Comparison of ENCODE assay signal across 8 cellular contexts in the genomic region with DNA sequence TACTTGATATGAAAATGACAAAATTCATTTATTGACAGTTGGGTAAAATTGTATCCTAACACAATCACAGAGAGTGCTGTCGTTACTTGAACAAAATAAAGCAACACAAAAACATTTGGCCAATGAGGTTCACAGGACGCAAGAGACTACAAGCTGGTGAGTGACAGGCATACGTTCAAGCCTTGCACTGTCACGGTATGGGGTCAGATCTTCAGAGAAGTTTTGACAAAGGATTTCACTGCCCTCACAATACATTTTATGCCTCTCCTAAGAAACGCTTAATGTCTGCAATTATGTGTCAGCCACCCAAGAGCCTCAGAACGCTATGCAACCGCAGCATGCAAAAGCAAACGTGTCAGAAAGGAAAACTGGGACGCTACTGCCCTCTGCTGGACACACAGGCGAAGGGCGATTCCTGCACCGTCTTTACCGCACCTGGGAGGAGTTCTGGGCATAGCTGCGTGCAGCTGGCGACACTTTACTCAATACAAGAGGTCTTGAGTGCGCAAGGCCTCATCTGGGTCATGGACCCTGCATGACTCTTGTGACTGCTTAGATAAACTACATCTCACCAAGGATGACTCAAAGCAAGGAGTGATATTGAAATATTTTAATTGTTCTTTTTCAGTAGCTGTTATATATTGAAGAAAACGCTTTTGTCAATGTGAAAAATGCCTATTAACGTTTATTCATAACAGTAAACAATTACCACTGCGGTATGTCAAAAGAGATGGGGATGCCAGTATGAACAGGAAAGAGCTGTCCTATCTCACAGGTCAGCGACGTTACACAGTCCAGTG.
A peak's percentile ranks its signal among the peaks of the same experiment; 100 is the strongest.
DNase-seq lines count a peak whose midpoint lies in the region; ATAC-seq, FAIRE-seq and TF ChIP-seq lines count a peak whose summit lies in the region.

No MANE protein-coding gene starts in this region.

- 18 to 21% methylated on average over 21 of the region's 21 CpGs for WGBS in pancreas, 2 donors

- TF ChIP-seq POLR2A in uterus (IDR thresholded peaks at IDR 0.05) = no peak

- H3K9me3 Mint-ChIP-seq in activated T-helper 2 cell treated with anti-CD3 and anti-CD28 coated beads, Interferon-gamma antibody, Interleukin-2, Interleukin-4, amounts not matched to agents 10 μg/mL and 5 μg/mL and 100 μg/mL, durations not matched to agents 14 hours and 24 hours and 36 hours = no peaks in the 10 kb centered on the region

- H3K4me3 ChIP-seq in Panc1 (ENCODE audit: low read depth in 2 of 2, low read length in 2 of 2) (no peak overlapping the region), pancreas (no peak overlapping the region), uterus (no peak overlapping the region)

- H3K27me3 Mint-ChIP-seq in activated T-helper 2 cell treated with anti-CD3 and anti-CD28 coated beads, Interferon-gamma antibody, Interleukin-2, Interleukin-4, amounts not matched to agents 10 μg/mL and 5 μg/mL and 100 μg/mL, durations not matched to agents 14 hours and 24 hours and 36 hours (ENCODE audit: low read depth) = no peaks in the 10 kb centered on the region

- FAIRE-seq in pancreas (lab: Jason Lieb, UNC) = no peak

- no peaks in the 10 kb centered on the region for H3K27me3 ChIP-seq in Panc1 (ENCODE audit: control insufficient read depth, insufficient read depth, low read length)
- H3K27me3 ChIP-seq in pancreas = no peaks in the 10 kb centered on the region
- H3K27me3 ChIP-seq in uterus = no peaks in the 10 kb centered on the region

- DNase-seq in GDM1 (lab: John Stamatoyannopoulos, UW) = peak; percentile 30
- DNase-seq in HuH-7.5 (ENCODE audit: low spot score) = peak; percentile 20
- DNase-seq in Panc1 (ENCODE audit: low read depth, low spot score) = peak; percentile 55
- DNase-seq in activated T-helper 2 cell treated with anti-CD3 and anti-CD28 coated beads, Interferon-gamma antibody, Interleukin-2, Interleukin-4, amounts not matched to agents 10 μg/mL and 5 μg/mL and 100 μg/mL, durations not matched to agents 14 hours and 24 hours and 36 hours (ENCODE audit: low spot score) = peak; percentile 46
- DNase-seq in foreskin melanocyte = peak; percentile 64
- peak; percentile 41 to 87 (median 76) for DNase-seq in pancreas
- DNase-seq in uterus = peak in 1 of 2 donors; percentile 40

- no peaks in the 10 kb centered on the region for H3K36me3 Mint-ChIP-seq in activated T-helper 2 cell treated with anti-CD3 and anti-CD28 coated beads, Interferon-gamma antibody, Interleukin-2, Interleukin-4, amounts not matched to agents 10 μg/mL and 5 μg/mL and 100 μg/mL, durations not matched to agents 14 hours and 24 hours and 36 hours (ENCODE audit: low read depth)

- no peak overlapping the region for H3K4me3 Mint-ChIP-seq in activated T-helper 2 cell treated with anti-CD3 and anti-CD28 coated beads, Interferon-gamma antibody, Interleukin-2, Interleukin-4, amounts not matched to agents 10 μg/mL and 5 μg/mL and 100 μg/mL, durations not matched to agents 14 hours and 24 hours and 36 hours (ENCODE audit: low read depth)

- TF ChIP-seq CTCF in Panc1 (IDR thresholded peaks at IDR 0.05) = peak; percentile 85
- TF ChIP-seq CTCF in pancreas (IDR thresholded peaks at IDR 0.05) = peak; percentile 85 to 97 (median 95)
- TF ChIP-seq CTCF in uterus (IDR thresholded peaks at IDR 0.05) = peak; percentile 37 to 60 (median 56)

- CTCF ChIA-PET in Panc1 (lab: Charles Lee) = interaction anchor here (0.9 kb wide), 1 partner anchor 111 kb away, joined by 4 read pairs; no protein-coding TSS in a partner anchor

- in situ Hi-C loops in Panc1 (cut with HindIII; ENCODE audit: low pct_unique_long_range_greater_than_20kb, low sequenced_read_pairs) = no loop called here

- H3K36me3 ChIP-seq in Panc1 (ENCODE audit: control insufficient read depth, insufficient read depth, low read length) (no peaks in the 10 kb centered on the region), pancreas (no peaks in the 10 kb centered on the region), uterus (no peaks in the 10 kb centered on the region)

- POLR2A ChIA-PET in Panc1 (lab: Charles Lee) = no interaction called here

- H3K9me3 ChIP-seq in Panc1 (ENCODE audit: control insufficient read depth, insufficient read depth, low read depth, low read length) = no peaks in the 10 kb centered on the region
- no peaks in the 10 kb centered on the region for H3K9me3 ChIP-seq in pancreas
- no peaks in the 10 kb centered on the region for H3K9me3 ChIP-seq in uterus

- H3K27ac Mint-ChIP-seq in activated T-helper 2 cell treated with anti-CD3 and anti-CD28 coated beads, Interferon-gamma antibody, Interleukin-2, Interleukin-4, amounts not matched to agents 10 μg/mL and 5 μg/mL and 100 μg/mL, durations not matched to agents 14 hours and 24 hours and 36 hours = no peak overlapping the region

- intact Hi-C loops in Panc1 (cut with micrococcal nuclease; ENCODE audit: unreplicated experiment) = no loop called here
- intact Hi-C loops in activated T-helper 2 cell treated with anti-CD3 and anti-CD28 coated beads, Interferon-gamma antibody, Interleukin-2, Interleukin-4, amounts not matched to agents 10 μg/mL and 5 μg/mL and 100 μg/mL, durations not matched to agents 14 hours and 24 hours and 36 hours (cut with micrococcal nuclease) = no loop called here
- intact Hi-C loops in pancreas (cut with DNase I) = no loop called here
- intact Hi-C loops in uterus (cut with DNase I; ENCODE audit: low total_unique reads) = no loop called here

- H3K27ac ChIP-seq in Panc1 (ENCODE audit: low read length) (no peak overlapping the region), pancreas (no peak overlapping the region), uterus (no peak overlapping the region)

- ATAC-seq in GM21576 (IDR thresholded peaks at IDR 0.05; ENCODE audit: unreplicated experiment) = peak; percentile 96
- ATAC-seq in Panc1 = peak; percentile 89
- peak; percentile 93 to 99 (median 96) for ATAC-seq in pancreas

- BruUV-seq in Panc1 (replicated peaks; lab: Mats Ljungman, UMichigan) = no TSS peak

- H3K4me1 Mint-ChIP-seq in activated T-helper 2 cell treated with anti-CD3 and anti-CD28 coated beads, Interferon-gamma antibody, Interleukin-2, Interleukin-4, amounts not matched to agents 10 μg/mL and 5 μg/mL and 100 μg/mL, durations not matched to agents 14 hours and 24 hours and 36 hours (ENCODE audit: low read depth) = peaks cover 4% of the 10 kb centered on the region

- H3K4me1 ChIP-seq in Panc1 (ENCODE audit: control insufficient read depth, insufficient read depth, low read length) (no peaks in the 10 kb centered on the region), pancreas (no peaks in the 10 kb centered on the region), uterus (no peaks in the 10 kb centered on the region)
